Comparison of ENCODE assay signal across 9 cellular contexts in the genomic region with DNA sequence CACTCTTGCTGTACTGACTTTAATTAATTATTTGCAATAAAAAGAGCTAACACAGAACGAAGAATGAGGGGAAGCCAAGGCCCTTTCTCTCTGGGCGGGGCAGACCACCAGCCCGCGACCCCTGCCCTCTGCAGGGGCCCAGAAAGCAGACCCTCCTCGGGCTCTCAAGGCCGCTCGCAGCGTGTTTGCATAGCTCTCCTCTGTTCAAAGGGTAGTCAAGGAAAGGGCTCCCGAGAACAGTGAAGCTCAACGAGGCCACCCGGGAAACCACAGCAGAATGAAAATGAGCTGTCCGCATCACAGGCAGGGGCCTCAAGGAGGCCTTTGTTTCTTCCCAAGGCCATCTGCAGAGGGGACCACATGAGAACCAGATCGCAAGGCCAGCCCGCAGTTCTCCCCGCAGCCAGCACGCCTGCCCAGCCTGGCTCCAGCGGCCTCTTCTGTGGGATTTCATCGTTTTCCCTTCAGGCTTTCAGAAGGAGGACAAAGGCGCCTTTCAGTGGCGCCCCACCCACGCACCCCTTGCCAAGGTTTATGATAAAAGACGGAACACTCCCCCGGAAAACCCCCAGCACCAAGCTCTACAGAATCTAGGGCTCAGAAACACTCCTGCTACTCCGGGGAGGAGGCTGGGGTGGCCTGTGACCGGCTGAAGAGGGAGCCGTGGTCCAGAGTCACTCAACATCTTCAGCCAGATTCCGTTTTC. TPM values are rescaled to one million over a fixed set of nuclear protein-coding genes. Genes with fewer than 3 reads are reported as not detected.
A peak's percentile ranks its signal among the peaks of the same experiment; 100 is the strongest.
DNase-seq lines count a peak whose midpoint lies in the region; ATAC-seq and TF ChIP-seq lines count a peak whose summit lies in the region.
"Had no signal": no experiment of that assay in that cellular context is flagged by ENCODE, and none has a peak within 500 bp of the region (broad histone marks: within the 10 kb centered on the region; RNA-seq: fewer than 3 reads in every experiment).

No MANE protein-coding gene starts in this region.

- TF ChIP-seq CTCF in DND-41 (IDR thresholded peaks at IDR 0.05; ENCODE audit: borderline replicate concordance, extremely low read depth, low read length, poor library complexity, severe bottlenecking) (no peak), body of pancreas (IDR thresholded peaks at IDR 0.05) (peak in 1 of 7 experiments; percentile 6), psoas muscle (IDR thresholded peaks at IDR 0.05) (no peak), osteocyte (IDR thresholded peaks at IDR 0.05) (no peak)

- H3K9me3 Mint-ChIP-seq in activated naive CD4-positive, alpha-beta T cell treated with anti-CD3 and anti-CD28 coated beads for 36 hours, result no peaks in the 10 kb centered on the region
- no peaks in the 10 kb centered on the region for H3K9me3 Mint-ChIP-seq in osteocyte (ENCODE audit: unreplicated experiment)

- intact Hi-C loops in body of pancreas (cut with DNase I), result no loop called here
- intact Hi-C loops in psoas muscle (cut with DNase I), result loop anchor here in 1 of 2 donors (5.0 kb wide), 1 partner anchor 35 kb away; no protein-coding TSS in a partner anchor
- intact Hi-C loops in activated naive CD4-positive, alpha-beta T cell treated with anti-CD3 and anti-CD28 coated beads for 36 hours (cut with micrococcal nuclease), result no loop called here

- peak in 2 of 3 donors; percentile 45 to 54 for TF ChIP-seq POLR2A in body of pancreas (IDR thresholded peaks at IDR 0.05)

- no peak overlapping the region for H3K4me3 Mint-ChIP-seq in activated naive CD4-positive, alpha-beta T cell treated with anti-CD3 and anti-CD28 coated beads for 36 hours
- H3K4me3 Mint-ChIP-seq in osteocyte (ENCODE audit: unreplicated experiment), result no peak overlapping the region

- H3K9ac ChIP-seq in DND-41 (ENCODE audit: low read depth, low read length), result no peak overlapping the region

- H3K27ac ChIP-seq in DND-41 (ENCODE audit: low read length) (peak overlapping the region; percentile 35; the same call in 1 of the 2 replicates), body of pancreas (peak overlapping the region; percentile 65 to 87 (median 80)), psoas muscle (peak overlapping the region; percentile 54)

- H4K20me1 ChIP-seq in DND-41 (ENCODE audit: insufficient read depth, low read length), result peaks cover 30% of the 10 kb centered on the region

- no peak overlapping the region for H3K4me2 ChIP-seq in DND-41 (ENCODE audit: insufficient read depth, low read length)

- H3K9me3 ChIP-seq in DND-41 (ENCODE audit: insufficient read depth, low read length, severe bottlenecking), result no peaks in the 10 kb centered on the region
- no peaks in the 10 kb centered on the region for H3K9me3 ChIP-seq in body of pancreas
- H3K9me3 ChIP-seq in psoas muscle, result no peaks in the 10 kb centered on the region

- ATAC-seq in DND-41 (ENCODE audit: insufficient read depth, low read depth), result no peak
- ATAC-seq in body of pancreas, result peak; percentile 89
- peak; percentile 37 to 57 (median 45) for ATAC-seq in psoas muscle

- H3K4me3 ChIP-seq in DND-41 (ENCODE audit: low read depth in 1 of 2, low read length in 2 of 2), result no peak overlapping the region
- no peak overlapping the region for H3K4me3 ChIP-seq in body of pancreas
- no peak overlapping the region for H3K4me3 ChIP-seq in psoas muscle

- no peaks in the 10 kb centered on the region for H3K27me3 Mint-ChIP-seq in activated naive CD4-positive, alpha-beta T cell treated with anti-CD3 and anti-CD28 coated beads for 36 hours (ENCODE audit: low read depth)
- peaks cover 14% of the 10 kb centered on the region for H3K27me3 Mint-ChIP-seq in osteocyte (ENCODE audit: unreplicated experiment)

- no peak overlapping the region for H3K27ac Mint-ChIP-seq in activated naive CD4-positive, alpha-beta T cell treated with anti-CD3 and anti-CD28 coated beads for 36 hours
- no peak overlapping the region for H3K27ac Mint-ChIP-seq in osteocyte (ENCODE audit: unreplicated experiment)

- peaks cover 44% of the 10 kb centered on the region for H3K79me2 ChIP-seq in DND-41 (ENCODE audit: insufficient read depth, low read length)

- H3K36me3 Mint-ChIP-seq in activated naive CD4-positive, alpha-beta T cell treated with anti-CD3 and anti-CD28 coated beads for 36 hours (ENCODE audit: low read depth), result peaks cover 2% of the 10 kb centered on the region
- H3K36me3 Mint-ChIP-seq in osteocyte (ENCODE audit: unreplicated experiment), result peaks cover 5% of the 10 kb centered on the region

- H3K4me1 ChIP-seq in DND-41 (ENCODE audit: insufficient read depth, low read length) (peaks cover 20% of the 10 kb centered on the region), body of pancreas (peaks cover 71% of the 10 kb centered on the region), psoas muscle (peaks cover 48% of the 10 kb centered on the region)

- H3K4me1 Mint-ChIP-seq in activated naive CD4-positive, alpha-beta T cell treated with anti-CD3 and anti-CD28 coated beads for 36 hours (ENCODE audit: low read depth), result peaks cover 23% of the 10 kb centered on the region
- peaks cover 27% of the 10 kb centered on the region for H3K4me1 Mint-ChIP-seq in osteocyte (ENCODE audit: unreplicated experiment)

- DNase-seq in DND-41 (no peak), body of pancreas (peak; percentile 67 to 80 (median 72)), iPS-NIHi7 (ENCODE audit: extremely low spot score) (peak; percentile 32), psoas muscle (peak in 1 of 2 donors; percentile 31), HCEC 1CT (no peak), osteocyte (ENCODE audit: extremely low spot score, unreplicated experiment) (no peak)
- DNase-seq in activated naive CD4-positive, alpha-beta T cell treated with anti-CD3 and anti-CD28 coated beads for 36 hours, result no peak
- no peak for DNase-seq in activated CD8-positive, alpha-beta memory T cell treated with anti-CD3 and anti-CD28 coated beads for 24 hours

- no peak overlapping the region for H2AFZ ChIP-seq in DND-41 (ENCODE audit: low read depth, low read length)

- 34 to 47% methylated on average over 14 to 27 of the region's 27 CpGs for WGBS in body of pancreas, 2 donors
- WGBS in psoas muscle, 3 donors, result 40 to 53% (median 48%) methylated on average over 27 of the region's 27 CpGs

- H3K27me3 ChIP-seq in DND-41 (ENCODE audit: insufficient read depth, low read length, poor library complexity) (no peaks in the 10 kb centered on the region), body of pancreas (no peaks in the 10 kb centered on the region), psoas muscle (ENCODE audit: insufficient read depth in 3 of 3, low read length in 2 of 3) (no peaks in the 10 kb centered on the region)

- peaks cover 36% of the 10 kb centered on the region for H3K36me3 ChIP-seq in DND-41 (ENCODE audit: insufficient read depth, low read length)
- H3K36me3 ChIP-seq in body of pancreas (replicated peaks in 1 of 2; ENCODE audit: insufficient read depth in 1 of 2, low read depth in 2 of 2), result peaks cover 0 to 3% of the 10 kb centered on the region in 2 donors
- H3K36me3 ChIP-seq in psoas muscle (ENCODE audit: insufficient read depth in 1 of 2, low read depth in 1 of 2), result peaks cover 0 to 21% of the 10 kb centered on the region in 2 donors

- CTCF ChIA-PET in activated naive CD4-positive, alpha-beta T cell treated with anti-CD3 and anti-CD28 coated beads for 36 hours (lab: Charles Lee), result interaction anchor here (0.5 kb wide), 1 partner anchor 50 kb away, joined by 7 read pairs; no protein-coding TSS in a partner anchor

RNA-seq across cellular contexts. Expression of gene ACSS1, which starts 25.3 kb away (rescaled TPM):
- total RNA-seq in body of pancreas (10 to 100 TPM; 73.8 to 83.8 TPM), psoas muscle (10 to 100 TPM; 16.8 to 53.3 (median 39.0) TPM), osteocyte (7.6 and 8.2 TPM in 2 replicates)
- 10 to 100 TPM in 2 of 3 donors, 1 to 10 TPM in 1; 8.8 to 15.1 (median 12.2) TPM for polyA plus RNA-seq in psoas muscle
- total RNA-seq in activated naive CD4-positive, alpha-beta T cell treated with anti-CD3 and anti-CD28 coated beads for 36 hours, result 10 to 100 TPM in 1 of 2 experiments, 1 to 10 TPM in 1; 9.4 to 10.1 TPM

RNA-seq across cellular contexts. Expression of gene APMAP, which starts 40.1 kb away (rescaled TPM):
- total RNA-seq in body of pancreas (10 to 100 TPM; 38.9 to 51.4 TPM), psoas muscle (10 to 100 TPM; 19.9 to 44.5 (median 24.2) TPM), osteocyte (76.3 and 80.0 TPM in 2 replicates)
- polyA plus RNA-seq in psoas muscle, result 10 to 100 TPM; 25.5 to 31.2 (median 30.3) TPM
- 10 to 100 TPM; 46.9 to 50.9 TPM for total RNA-seq in activated naive CD4-positive, alpha-beta T cell treated with anti-CD3 and anti-CD28 coated beads for 36 hours

RNA-seq across cellular contexts. Expression of gene VSX1, which starts 49.3 kb away (rescaled TPM):
- under 1 TPM in 1 of 2 donors, not detected in 1; 0.66 TPM for total RNA-seq in body of pancreas
- under 1 TPM in 3 of 4 donors, not detected in 1; 0.41 to 0.52 (median 0.48) TPM for total RNA-seq in psoas muscle
- under 1 TPM; 0.04 to 0.07 (median 0.05) TPM for polyA plus RNA-seq in psoas muscle
- not detected for total RNA-seq in activated naive CD4-positive, alpha-beta T cell treated with anti-CD3 and anti-CD28 coated beads for 36 hours
- total RNA-seq in osteocyte, result not detected in 2 replicates
- total RNA-seq: lower leg skin had no signal

Comparison
In these comparisons a context has a peak if more than half of its experiments do, and no peak if none do; other contexts are left out.
1. DNase-seq: peak in body of pancreas (4 of 4) and iPS-NIHi7 (single experiment); none in DND-41 (single experiment), HCEC 1CT (single experiment), activated naive CD4-positive, alpha-beta T cell treated with anti-CD3 and anti-CD28 coated beads for 36 hours (single experiment), osteocyte (single experiment) and activated CD8-positive, alpha-beta memory T cell treated with anti-CD3 and anti-CD28 coated beads for 24 hours (single experiment).
2. Peak in every context shown above with its lines, with median percentiles within 50 percentile points of each other: H3K27ac ChIP-seq.